Comparison of ENCODE assay signal across 2 cellular contexts in the genomic region with DNA sequence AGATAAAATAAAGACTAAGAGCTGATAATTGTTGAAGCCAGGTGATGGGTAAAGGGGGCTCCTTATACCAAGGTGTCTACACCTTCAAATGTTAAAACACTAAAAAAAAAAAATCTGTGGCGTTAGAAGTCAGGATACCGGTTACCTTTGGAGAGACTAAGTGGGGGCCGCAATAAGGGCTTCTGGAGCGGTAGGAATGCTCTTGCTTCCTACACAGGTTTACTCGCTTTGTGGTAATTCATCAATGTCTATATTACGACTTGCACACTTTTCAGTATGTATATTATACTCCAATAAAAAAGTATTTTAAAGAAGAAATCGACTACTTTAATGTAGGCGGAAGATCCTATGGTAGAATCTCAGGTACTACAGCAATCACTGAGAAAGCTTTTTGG.
TF ChIP-seq lines count a peak whose summit lies in the region.

No MANE protein-coding gene starts in this region.

TF ChIP-seq in SK-N-SH, 30 proteins besides CTCF, POLR2A, EP300 and RAD21:
- TF ChIP-seq, protein P1, sequence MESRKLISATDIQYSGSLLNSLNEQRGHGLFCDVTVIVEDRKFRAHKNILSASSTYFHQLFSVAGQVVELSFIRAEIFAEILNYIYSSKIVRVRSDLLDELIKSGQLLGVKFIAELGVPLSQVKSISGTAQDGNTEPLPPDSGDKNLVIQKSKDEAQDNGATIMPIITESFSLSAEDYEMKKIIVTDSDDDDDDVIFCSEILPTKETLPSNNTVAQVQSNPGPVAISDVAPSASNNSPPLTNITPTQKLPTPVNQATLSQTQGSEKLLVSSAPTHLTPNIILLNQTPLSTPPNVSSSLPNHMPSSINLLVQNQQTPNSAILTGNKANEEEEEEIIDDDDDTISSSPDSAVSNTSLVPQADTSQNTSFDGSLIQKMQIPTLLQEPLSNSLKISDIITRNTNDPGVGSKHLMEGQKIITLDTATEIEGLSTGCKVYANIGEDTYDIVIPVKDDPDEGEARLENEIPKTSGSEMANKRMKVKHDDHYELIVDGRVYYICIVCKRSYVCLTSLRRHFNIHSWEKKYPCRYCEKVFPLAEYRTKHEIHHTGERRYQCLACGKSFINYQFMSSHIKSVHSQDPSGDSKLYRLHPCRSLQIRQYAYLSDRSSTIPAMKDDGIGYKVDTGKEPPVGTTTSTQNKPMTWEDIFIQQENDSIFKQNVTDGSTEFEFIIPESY (IDR thresholded peaks at IDR 0.05; ENCODE audit: borderline replicate concordance, low read depth), result no peak
- TF ChIP-seq FOSL2 (IDR thresholded peaks at IDR 0.05; ENCODE audit: borderline replicate concordance, low read depth) (no peak), TCF12 (IDR thresholded peaks at IDR 0.05) (no peak), SIN3A (IDR thresholded peaks at IDR 0.05; ENCODE audit: borderline replicate concordance, low read depth, low read length) (no peak), GATA2 (CRISPR knock-in tag; IDR thresholded peaks at IDR 0.05) (no peak), FOXM1 (IDR thresholded peaks at IDR 0.05; ENCODE audit: low read depth) (no peak), RXRA (IDR thresholded peaks at IDR 0.05; ENCODE audit: borderline replicate concordance, low read depth) (no peak), ELF1 (IDR thresholded peaks at IDR 0.05) (no peak), SMC3 (IDR thresholded peaks at IDR 0.05; ENCODE audit: low read depth, low read length) (no peak), JUND (IDR thresholded peaks at IDR 0.05) (no peak), RFX5 (IDR thresholded peaks at IDR 0.05; ENCODE audit: low read length) (no peak), POLR2AphosphoS5 (IDR thresholded peaks at IDR 0.05; ENCODE audit: low read depth, low read length) (no peak)
- TF ChIP-seq, protein P2, sequence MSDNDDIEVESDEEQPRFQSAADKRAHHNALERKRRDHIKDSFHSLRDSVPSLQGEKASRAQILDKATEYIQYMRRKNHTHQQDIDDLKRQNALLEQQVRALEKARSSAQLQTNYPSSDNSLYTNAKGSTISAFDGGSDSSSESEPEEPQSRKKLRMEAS (IDR thresholded peaks at IDR 0.05; ENCODE audit: low read depth), result no peak
- TF ChIP-seq, protein P3, sequence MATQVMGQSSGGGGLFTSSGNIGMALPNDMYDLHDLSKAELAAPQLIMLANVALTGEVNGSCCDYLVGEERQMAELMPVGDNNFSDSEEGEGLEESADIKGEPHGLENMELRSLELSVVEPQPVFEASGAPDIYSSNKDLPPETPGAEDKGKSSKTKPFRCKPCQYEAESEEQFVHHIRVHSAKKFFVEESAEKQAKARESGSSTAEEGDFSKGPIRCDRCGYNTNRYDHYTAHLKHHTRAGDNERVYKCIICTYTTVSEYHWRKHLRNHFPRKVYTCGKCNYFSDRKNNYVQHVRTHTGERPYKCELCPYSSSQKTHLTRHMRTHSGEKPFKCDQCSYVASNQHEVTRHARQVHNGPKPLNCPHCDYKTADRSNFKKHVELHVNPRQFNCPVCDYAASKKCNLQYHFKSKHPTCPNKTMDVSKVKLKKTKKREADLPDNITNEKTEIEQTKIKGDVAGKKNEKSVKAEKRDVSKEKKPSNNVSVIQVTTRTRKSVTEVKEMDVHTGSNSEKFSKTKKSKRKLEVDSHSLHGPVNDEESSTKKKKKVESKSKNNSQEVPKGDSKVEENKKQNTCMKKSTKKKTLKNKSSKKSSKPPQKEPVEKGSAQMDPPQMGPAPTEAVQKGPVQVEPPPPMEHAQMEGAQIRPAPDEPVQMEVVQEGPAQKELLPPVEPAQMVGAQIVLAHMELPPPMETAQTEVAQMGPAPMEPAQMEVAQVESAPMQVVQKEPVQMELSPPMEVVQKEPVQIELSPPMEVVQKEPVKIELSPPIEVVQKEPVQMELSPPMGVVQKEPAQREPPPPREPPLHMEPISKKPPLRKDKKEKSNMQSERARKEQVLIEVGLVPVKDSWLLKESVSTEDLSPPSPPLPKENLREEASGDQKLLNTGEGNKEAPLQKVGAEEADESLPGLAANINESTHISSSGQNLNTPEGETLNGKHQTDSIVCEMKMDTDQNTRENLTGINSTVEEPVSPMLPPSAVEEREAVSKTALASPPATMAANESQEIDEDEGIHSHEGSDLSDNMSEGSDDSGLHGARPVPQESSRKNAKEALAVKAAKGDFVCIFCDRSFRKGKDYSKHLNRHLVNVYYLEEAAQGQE (IDR thresholded peaks at IDR 0.05; ENCODE audit: low read depth, low read length), result no peak

TF ChIP-seq in SK-N-SH treated with all-trans-retinoic acid at 6 μM for 48 hours, 23 proteins besides CTCF, POLR2A, EP300 and RAD21 (continued from another document):
- TF ChIP-seq, protein P4, sequence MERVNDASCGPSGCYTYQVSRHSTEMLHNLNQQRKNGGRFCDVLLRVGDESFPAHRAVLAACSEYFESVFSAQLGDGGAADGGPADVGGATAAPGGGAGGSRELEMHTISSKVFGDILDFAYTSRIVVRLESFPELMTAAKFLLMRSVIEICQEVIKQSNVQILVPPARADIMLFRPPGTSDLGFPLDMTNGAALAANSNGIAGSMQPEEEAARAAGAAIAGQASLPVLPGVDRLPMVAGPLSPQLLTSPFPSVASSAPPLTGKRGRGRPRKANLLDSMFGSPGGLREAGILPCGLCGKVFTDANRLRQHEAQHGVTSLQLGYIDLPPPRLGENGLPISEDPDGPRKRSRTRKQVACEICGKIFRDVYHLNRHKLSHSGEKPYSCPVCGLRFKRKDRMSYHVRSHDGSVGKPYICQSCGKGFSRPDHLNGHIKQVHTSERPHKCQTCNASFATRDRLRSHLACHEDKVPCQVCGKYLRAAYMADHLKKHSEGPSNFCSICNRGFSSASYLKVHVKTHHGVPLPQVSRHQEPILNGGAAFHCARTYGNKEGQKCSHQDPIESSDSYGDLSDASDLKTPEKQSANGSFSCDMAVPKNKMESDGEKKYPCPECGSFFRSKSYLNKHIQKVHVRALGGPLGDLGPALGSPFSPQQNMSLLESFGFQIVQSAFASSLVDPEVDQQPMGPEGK (CRISPR knock-in tag; IDR thresholded peaks at IDR 0.05; ENCODE audit: borderline replicate concordance), result no peak
- no peak for TF ChIP-seq TOX (CRISPR knock-in tag; IDR thresholded peaks at IDR 0.05; ENCODE audit: borderline replicate concordance)
- no peak for TF ChIP-seq CSDC2 (CRISPR knock-in tag; IDR thresholded peaks at IDR 0.05)
- TF ChIP-seq, protein P5, sequence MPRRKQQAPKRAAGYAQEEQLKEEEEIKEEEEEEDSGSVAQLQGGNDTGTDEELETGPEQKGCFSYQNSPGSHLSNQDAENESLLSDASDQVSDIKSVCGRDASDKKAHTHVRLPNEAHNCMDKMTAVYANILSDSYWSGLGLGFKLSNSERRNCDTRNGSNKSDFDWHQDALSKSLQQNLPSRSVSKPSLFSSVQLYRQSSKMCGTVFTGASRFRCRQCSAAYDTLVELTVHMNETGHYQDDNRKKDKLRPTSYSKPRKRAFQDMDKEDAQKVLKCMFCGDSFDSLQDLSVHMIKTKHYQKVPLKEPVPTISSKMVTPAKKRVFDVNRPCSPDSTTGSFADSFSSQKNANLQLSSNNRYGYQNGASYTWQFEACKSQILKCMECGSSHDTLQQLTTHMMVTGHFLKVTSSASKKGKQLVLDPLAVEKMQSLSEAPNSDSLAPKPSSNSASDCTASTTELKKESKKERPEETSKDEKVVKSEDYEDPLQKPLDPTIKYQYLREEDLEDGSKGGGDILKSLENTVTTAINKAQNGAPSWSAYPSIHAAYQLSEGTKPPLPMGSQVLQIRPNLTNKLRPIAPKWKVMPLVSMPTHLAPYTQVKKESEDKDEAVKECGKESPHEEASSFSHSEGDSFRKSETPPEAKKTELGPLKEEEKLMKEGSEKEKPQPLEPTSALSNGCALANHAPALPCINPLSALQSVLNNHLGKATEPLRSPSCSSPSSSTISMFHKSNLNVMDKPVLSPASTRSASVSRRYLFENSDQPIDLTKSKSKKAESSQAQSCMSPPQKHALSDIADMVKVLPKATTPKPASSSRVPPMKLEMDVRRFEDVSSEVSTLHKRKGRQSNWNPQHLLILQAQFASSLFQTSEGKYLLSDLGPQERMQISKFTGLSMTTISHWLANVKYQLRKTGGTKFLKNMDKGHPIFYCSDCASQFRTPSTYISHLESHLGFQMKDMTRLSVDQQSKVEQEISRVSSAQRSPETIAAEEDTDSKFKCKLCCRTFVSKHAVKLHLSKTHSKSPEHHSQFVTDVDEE (CRISPR knock-in tag; IDR thresholded peaks at IDR 0.05), result no peak
- no peak for TF ChIP-seq PPARA (CRISPR knock-in tag; IDR thresholded peaks at IDR 0.05; ENCODE audit: borderline replicate concordance)
- TF ChIP-seq SNAI2 (CRISPR knock-in tag; IDR thresholded peaks at IDR 0.05), result no peak
- no peak for TF ChIP-seq ESRRG (CRISPR knock-in tag; IDR thresholded peaks at IDR 0.05)
- no peak for TF ChIP-seq ZNF565 (CRISPR knock-in tag; conservative IDR thresholded peaks at IDR 0.05; ENCODE audit: low read depth)
- no peak for TF ChIP-seq ZNF70 (CRISPR knock-in tag; IDR thresholded peaks at IDR 0.05)
- no peak for TF ChIP-seq ZFP30 (CRISPR knock-in tag; IDR thresholded peaks at IDR 0.05)
- no peak for TF ChIP-seq TCF4 (CRISPR knock-in tag; IDR thresholded peaks at IDR 0.05; ENCODE audit: borderline replicate concordance)
- no peak for TF ChIP-seq ZFP3 (CRISPR knock-in tag; IDR thresholded peaks at IDR 0.05)
- TF ChIP-seq OSR1 (CRISPR knock-in tag; IDR thresholded peaks at IDR 0.05), result no peak
- TF ChIP-seq, protein P6, sequence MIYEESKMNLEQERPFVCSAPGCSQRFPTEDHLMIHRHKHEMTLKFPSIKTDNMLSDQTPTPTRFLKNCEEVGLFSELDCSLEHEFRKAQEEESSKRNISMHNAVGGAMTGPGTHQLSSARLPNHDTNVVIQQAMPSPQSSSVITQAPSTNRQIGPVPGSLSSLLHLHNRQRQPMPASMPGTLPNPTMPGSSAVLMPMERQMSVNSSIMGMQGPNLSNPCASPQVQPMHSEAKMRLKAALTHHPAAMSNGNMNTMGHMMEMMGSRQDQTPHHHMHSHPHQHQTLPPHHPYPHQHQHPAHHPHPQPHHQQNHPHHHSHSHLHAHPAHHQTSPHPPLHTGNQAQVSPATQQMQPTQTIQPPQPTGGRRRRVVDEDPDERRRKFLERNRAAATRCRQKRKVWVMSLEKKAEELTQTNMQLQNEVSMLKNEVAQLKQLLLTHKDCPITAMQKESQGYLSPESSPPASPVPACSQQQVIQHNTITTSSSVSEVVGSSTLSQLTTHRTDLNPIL (CRISPR knock-in tag; IDR thresholded peaks at IDR 0.05; ENCODE audit: low read depth), result no peak
